32 cellular contexts compared by ENCODE assay signal in the genomic region with DNA sequence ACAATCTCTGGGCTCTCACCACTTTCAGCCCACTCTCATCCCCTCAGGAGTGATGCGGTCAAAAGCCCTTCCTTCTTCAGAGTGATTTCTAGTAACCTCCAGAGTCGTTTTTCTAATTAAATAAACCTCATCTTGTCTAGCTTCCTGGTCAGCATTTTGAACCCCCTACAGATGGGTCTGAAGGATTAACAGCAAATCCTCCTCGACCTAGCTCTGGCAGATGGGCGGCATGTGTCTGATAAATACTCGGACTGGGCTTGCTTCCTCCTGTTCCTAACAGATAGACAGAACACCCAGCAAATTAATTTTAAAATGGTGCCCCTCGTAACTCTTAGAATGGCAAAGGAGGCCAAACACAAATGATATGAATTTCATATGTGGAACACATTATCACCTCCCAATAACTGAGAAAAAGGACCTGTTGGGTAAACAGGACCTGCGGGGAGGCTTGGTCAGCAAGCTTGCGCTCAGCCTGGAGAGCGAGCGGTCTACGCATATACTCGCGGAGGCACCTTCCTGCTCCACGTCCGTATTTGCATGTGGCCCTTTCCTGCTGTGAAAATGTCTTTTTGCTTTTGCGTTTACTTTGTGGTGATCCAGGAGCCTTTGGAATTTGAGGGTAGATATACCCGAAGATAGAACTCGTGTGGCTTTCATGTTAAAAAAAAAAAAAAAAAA.
DNase-seq lines count a peak whose midpoint lies in the region; FAIRE-seq and TF ChIP-seq lines count a peak whose summit lies in the region.
"Had no signal": no experiment of that assay in that cellular context is flagged by ENCODE, and none has a peak within 500 bp of the region (broad histone marks: within the 10 kb centered on the region; RNA-seq: fewer than 3 reads in every experiment).

No MANE protein-coding gene starts in this region.

- TF ChIP-seq POLR2A in H1 (IDR thresholded peaks at IDR 0.05; ENCODE audit: control extremely low read depth in 1 of 2, low read depth in 2 of 2, low read length in 2 of 2): no peak
- TF ChIP-seq POLR2A in stomach (IDR thresholded peaks at IDR 0.05): no peak

- H4K5ac ChIP-seq in H1 (ENCODE audit: insufficient read length, low read depth, low read length): no peak overlapping the region

- H3K14ac ChIP-seq in H1 (ENCODE audit: insufficient read length): no peak overlapping the region

- no peaks in the 10 kb centered on the region for H3K9me3 Mint-ChIP-seq in nephron progenitor cell
- H3K9me3 Mint-ChIP-seq in activated CD4-positive, alpha-beta T cell treated with anti-CD3 and anti-CD28 coated beads, Interleukin-2, amount 10 ng/mL, durations not matched to agents 7 days and 5 days: no peaks in the 10 kb centered on the region
- H3K9me3 Mint-ChIP-seq: activated B cell treated with CpG ODN at 0.5 μM for 24 hours; activated T-cell treated with anti-CD3 and anti-CD28 coated beads, Interleukin-2, amount 50 U/mL, for 4 hours; central memory CD8-positive, alpha-beta T cell had no signal

- POLR2A ChIA-PET in H1 (lab: Charles Lee; ENCODE audit: partially characterized antibody): interaction anchor here (1.1 kb wide), 1 partner anchor 11 kb away, joined by 3 read pairs; no protein-coding TSS in a partner anchor
- POLR2A ChIA-PET in activated CD4-positive, alpha-beta T cell treated with anti-CD3 and anti-CD28 coated beads, Interleukin-2, amount 10 ng/mL, durations not matched to agents 7 days and 5 days (lab: Charles Lee): no interaction called here

- peaks cover 68% of the 10 kb centered on the region for H3K27me3 Mint-ChIP-seq in nephron progenitor cell (ENCODE audit: low read depth, poor library complexity)
- H3K27me3 Mint-ChIP-seq in activated CD4-positive, alpha-beta T cell treated with anti-CD3 and anti-CD28 coated beads, Interleukin-2, amount 10 ng/mL, durations not matched to agents 7 days and 5 days: peaks cover 37% of the 10 kb centered on the region

- H2BK12ac ChIP-seq in H1 (ENCODE audit: low read depth, low read length): no peak overlapping the region; the same call in 1 of the 2 replicates

- H3K4me1 ChIP-seq in H1 (replicated peaks in 1 of 4; ENCODE audit: control insufficient read depth in 3 of 4, insufficient read depth in 4 of 4, low read length in 3 of 4) (peaks cover 5 to 24% (median 19%) of the 10 kb centered on the region in 4 experiments), stomach (peaks cover 0 to 9% (median 0%) of the 10 kb centered on the region in 4 donors)
- H3K4me1 ChIP-seq: BLaER1 treated with 17β-estradiol and CSF1 and Interleukin-3, amounts not matched to agents 10 nM and 100 nM; esophagus squamous epithelium; foreskin keratinocyte; parathyroid adenoma; right atrium auricular region; testis had no signal

- no peaks in the 10 kb centered on the region for H3K79me1 ChIP-seq in H1 (ENCODE audit: low read depth, low read length)

- no peak overlapping the region for H4K8ac ChIP-seq in H1 (ENCODE audit: extremely low read depth, insufficient read depth, low read length)

- DNase-seq in DMS 273 (lab: John Stamatoyannopoulos, UW; ENCODE audit: unreplicated experiment) (peak; percentile 10), DMS 273 treated with DMSO at 0.1 percent for 48 hours (lab: John Stamatoyannopoulos, UW) (no peak), NCI-H2227 treated with DMSO at 0.1 percent for 48 hours (lab: John Stamatoyannopoulos, UW) (peak; percentile 42), H1 (ENCODE audit: low read depth in 1 of 2, low spot score in 2 of 2) (no peak), nephron progenitor cell (peak; percentile 16), H4 (ENCODE audit: low spot score) (no peak), stomach (no peak)
- no peak for DNase-seq in activated CD4-positive, alpha-beta T cell treated with anti-CD3 and anti-CD28 coated beads, Interleukin-2, amount 10 ng/mL, durations not matched to agents 7 days and 5 days
- DNase-seq: activated B cell treated with CpG ODN at 0.5 μM for 24 hours; activated CD8-positive, alpha-beta memory T cell treated with anti-CD3 and anti-CD28 coated beads, Interleukin-2, amount 10 ng/mL, durations not matched to agents 7 days and 5 days; activated T-cell treated with anti-CD3 and anti-CD28 coated beads, Interleukin-2, amount 50 U/mL, for 4 hours; DMS79; esophagus squamous epithelium; foreskin keratinocyte; GOT3; Karpas-422; NCI-H1417; NCI-H2029; NCI-H774; SIG-M5; stimulated activated CD4-positive, alpha-beta T cell treated with anti-CD3 and anti-CD28 coated beads, Interleukin-1b, Interleukin-23, amount 100 ng/mL, for 48 hours; stimulated activated naive CD8-positive, alpha-beta T cell treated with anti-CD3 and anti-CD28 coated beads, Interleukin-15, Interleukin-2, amounts not matched to agents 100 U/mL and 50 U/mL, for 24 hours; SW 1271; T-helper 9 cell; testis had no signal

- no peak overlapping the region for H3K4ac ChIP-seq in H1 (replicated peaks; ENCODE audit: insufficient read length, low read depth, low read length)

- no peak for TF ChIP-seq RAD21 in H1 (IDR thresholded peaks at IDR 0.05 in 1 of 2, conservative IDR thresholded peaks at IDR 0.05 in 1 of 2; ENCODE audit: low read depth in 2 of 2, low read length in 2 of 2)

- no peak overlapping the region for H2AFZ ChIP-seq in H1 (ENCODE audit: low read length)
- H2AFZ ChIP-seq: parathyroid adenoma had no signal

- H3K27me3 ChIP-seq in H1 (replicated peaks in 1 of 4; ENCODE audit: control insufficient read depth in 3 of 4, extremely low read depth in 1 of 4, insufficient read depth in 3 of 4, low read length in 3 of 4): peaks cover 0 to 12% (median 10%) of the 10 kb centered on the region in 4 experiments; a peak in 4 of 7 replicates
- peaks cover 0 to 26% (median 8%) of the 10 kb centered on the region in 3 donors for H3K27me3 ChIP-seq in stomach
- H3K27me3 ChIP-seq: BLaER1 treated with 17β-estradiol and CSF1 and Interleukin-3, amounts not matched to agents 10 nM and 100 nM; right atrium auricular region; testis had no signal

- no peak overlapping the region for H3K9ac ChIP-seq in H1 (replicated peaks in 1 of 4; ENCODE audit: extremely low read depth in 1 of 4, low read depth in 3 of 4, low read length in 3 of 4)
- H3K9ac ChIP-seq: BLaER1 treated with 17β-estradiol and CSF1 and Interleukin-3, amounts not matched to agents 10 nM and 100 nM; parathyroid adenoma had no signal

- H3K18ac ChIP-seq in H1 (ENCODE audit: extremely low read depth, low read length): 0 out of 2 replicates have a peak overlapping the region, but pooled peaks have one; percentile 9

- H3K4me2 ChIP-seq in H1 (ENCODE audit: insufficient read depth in 1 of 2, low read depth in 2 of 2, low read length in 2 of 2): peak overlapping the region; percentile 27 to 43; a peak in 3 of 4 replicates
- H3K4me2 ChIP-seq: BLaER1 treated with 17β-estradiol and CSF1 and Interleukin-3, amounts not matched to agents 10 nM and 100 nM had no signal

- H3K56ac ChIP-seq in H1 (replicated peaks; ENCODE audit: insufficient read length, low read depth, low read length): no peak overlapping the region

- H3K4me1 Mint-ChIP-seq in nephron progenitor cell: peaks cover 8% of the 10 kb centered on the region
- no peaks in the 10 kb centered on the region for H3K4me1 Mint-ChIP-seq in activated CD4-positive, alpha-beta T cell treated with anti-CD3 and anti-CD28 coated beads, Interleukin-2, amount 10 ng/mL, durations not matched to agents 7 days and 5 days
- H3K4me1 Mint-ChIP-seq: activated B cell treated with CpG ODN at 0.5 μM for 24 hours; activated CD8-positive, alpha-beta memory T cell treated with anti-CD3 and anti-CD28 coated beads, Interleukin-2, amount 10 ng/mL, durations not matched to agents 7 days and 5 days had no signal

- H3K36me3 Mint-ChIP-seq in nephron progenitor cell (ENCODE audit: low read depth): no peaks in the 10 kb centered on the region
- H3K36me3 Mint-ChIP-seq in activated CD4-positive, alpha-beta T cell treated with anti-CD3 and anti-CD28 coated beads, Interleukin-2, amount 10 ng/mL, durations not matched to agents 7 days and 5 days (ENCODE audit: low read depth): no peaks in the 10 kb centered on the region
- H3K36me3 Mint-ChIP-seq: activated CD8-positive, alpha-beta memory T cell treated with anti-CD3 and anti-CD28 coated beads, Interleukin-2, amount 10 ng/mL, durations not matched to agents 7 days and 5 days had no signal

- no peak overlapping the region for H3K23ac ChIP-seq in H1 (ENCODE audit: insufficient read length)

- H3K4me3 Mint-ChIP-seq in nephron progenitor cell: peak overlapping the region; percentile 67
- H3K4me3 Mint-ChIP-seq in activated CD4-positive, alpha-beta T cell treated with anti-CD3 and anti-CD28 coated beads, Interleukin-2, amount 10 ng/mL, durations not matched to agents 7 days and 5 days: no peak overlapping the region
- H3K4me3 Mint-ChIP-seq: activated B cell treated with CpG ODN at 0.5 μM for 24 hours; activated CD8-positive, alpha-beta memory T cell treated with anti-CD3 and anti-CD28 coated beads, Interleukin-2, amount 10 ng/mL, durations not matched to agents 7 days and 5 days; activated T-cell treated with anti-CD3 and anti-CD28 coated beads, Interleukin-2, amount 50 U/mL, for 4 hours; central memory CD8-positive, alpha-beta T cell had no signal

- no peak overlapping the region; the same call in 1 of the 2 replicates for H2BK20ac ChIP-seq in H1 (ENCODE audit: low read length)

- no peaks in the 10 kb centered on the region for H3K23me2 ChIP-seq in H1 (ENCODE audit: low read depth, low read length)

- no peaks in the 10 kb centered on the region for H3K36me3 ChIP-seq in H1 (ENCODE audit: control insufficient read depth in 2 of 4, insufficient read depth in 4 of 4, low read length in 3 of 4)
- H3K36me3 ChIP-seq in stomach: no peaks in the 10 kb centered on the region
- H3K36me3 ChIP-seq: BLaER1 treated with 17β-estradiol and CSF1 and Interleukin-3, amounts not matched to agents 10 nM and 100 nM; esophagus squamous epithelium; right atrium auricular region had no signal

- no peak overlapping the region for H2BK120ac ChIP-seq in H1 (replicated peaks; ENCODE audit: low read depth, low read length)

- intact Hi-C loops in stomach (cut with DNase I; ENCODE audit: low total_unique reads): no loop called here

- TF ChIP-seq EP300 in H1 (IDR thresholded peaks at IDR 0.05; ENCODE audit: borderline replicate concordance in 1 of 2, low read depth in 2 of 2, low read length in 2 of 2) (no peak), stomach (IDR thresholded peaks at IDR 0.05) (no peak)

- CTCF ChIA-PET in H1 (lab: Charles Lee; ENCODE audit: partially characterized antibody): interaction anchor here (0.9 to 2.7 kb wide), 11 partner anchors 9 to 452 kb away, joined by 3 to 13 read pairs (median 4); no protein-coding TSS in a partner anchor
- CTCF ChIA-PET in activated CD4-positive, alpha-beta T cell treated with anti-CD3 and anti-CD28 coated beads, Interleukin-2, amount 10 ng/mL, durations not matched to agents 7 days and 5 days (lab: Charles Lee): no interaction called here

- H3K4me3 ChIP-seq in H1 (ENCODE audit: extremely low read depth in 1 of 4, insufficient read depth in 2 of 4, low read depth in 3 of 4, low read length in 4 of 4) (peak overlapping the region in 1 of 4 experiments; percentile 6; a peak in 2 of 8 replicates), stomach (no peak overlapping the region)
- H3K4me3 ChIP-seq: BLaER1 treated with 17β-estradiol and CSF1 and Interleukin-3, amounts not matched to agents 10 nM and 100 nM; esophagus squamous epithelium; right atrium auricular region; testis had no signal

- no peak overlapping the region for H3K27ac Mint-ChIP-seq in nephron progenitor cell
- H3K27ac Mint-ChIP-seq in activated CD4-positive, alpha-beta T cell treated with anti-CD3 and anti-CD28 coated beads, Interleukin-2, amount 10 ng/mL, durations not matched to agents 7 days and 5 days: no peak overlapping the region
- H3K27ac Mint-ChIP-seq: activated B cell treated with CpG ODN at 0.5 μM for 24 hours; activated CD8-positive, alpha-beta memory T cell treated with anti-CD3 and anti-CD28 coated beads, Interleukin-2, amount 10 ng/mL, durations not matched to agents 7 days and 5 days had no signal

- no peak overlapping the region for H4K91ac ChIP-seq in H1 (replicated peaks; ENCODE audit: insufficient read length, low read length)

- H2AK5ac ChIP-seq in H1 (ENCODE audit: low read depth, low read length): no peak overlapping the region

- H3K9me3 ChIP-seq in H1 (ENCODE audit: insufficient read depth in 2 of 2, low read depth in 1 of 2, low read length in 1 of 2) (no peaks in the 10 kb centered on the region), stomach (no peaks in the 10 kb centered on the region)
- H3K9me3 ChIP-seq: BLaER1 treated with 17β-estradiol and CSF1 and Interleukin-3, amounts not matched to agents 10 nM and 100 nM; esophagus squamous epithelium; right atrium auricular region; testis had no signal

- H3K27ac ChIP-seq in H1 (ENCODE audit: low read depth, low read length) (no peak overlapping the region), stomach (no peak overlapping the region)
- H3K27ac ChIP-seq: 22Rv1; BLaER1 treated with 17β-estradiol and CSF1 and Interleukin-3, amounts not matched to agents 10 nM and 100 nM; esophagus squamous epithelium; foreskin keratinocyte; parathyroid adenoma; right atrium auricular region; testis had no signal

- no peaks in the 10 kb centered on the region for H4K20me1 ChIP-seq in H1 (replicated peaks in 1 of 2; ENCODE audit: control insufficient read depth in 1 of 2, insufficient read depth in 2 of 2, low read length in 2 of 2)
- H4K20me1 ChIP-seq: BLaER1 treated with 17β-estradiol and CSF1 and Interleukin-3, amounts not matched to agents 10 nM and 100 nM had no signal

- WGBS in H1 (ENCODE audit: extremely low coverage in 1 of 2, insufficient coverage in 1 of 2, insufficient read length in 1 of 2, insufficient replicate concordance in 2 of 2, low coverage in 1 of 2, low lambda C conversion rate in 2 of 2, missing lambda C conversion rate in 1 of 2), 2 experiments: 27% methylated on average over 18 of the region's 18 CpGs; no CpG with 5 or more reads in 1 of the 2 experiments
- 9 to 34% (median 17%) methylated on average over 18 of the region's 18 CpGs for WGBS in stomach, 5 donors

- no peak overlapping the region for H2BK15ac ChIP-seq in H1 (ENCODE audit: low read length)

- H3K79me2 ChIP-seq in H1 (ENCODE audit: control insufficient read depth in 1 of 2, insufficient read depth in 2 of 2, low read length in 2 of 2): no peaks in the 10 kb centered on the region
- H3K79me2 ChIP-seq: parathyroid adenoma had no signal

- no peak for FAIRE-seq in H1 (lab: Jason Lieb, UNC)
- FAIRE-seq: endometrium, HepG2 had no signal

- no peak for TF ChIP-seq CTCF in H1 (IDR thresholded peaks at IDR 0.05; ENCODE audit: control extremely low read depth in 1 of 3, insufficient read depth in 1 of 3, low read depth in 1 of 3, low read length in 3 of 3)
- no peak for TF ChIP-seq CTCF in nephron progenitor cell (IDR thresholded peaks at IDR 0.05)
- TF ChIP-seq CTCF in stomach (IDR thresholded peaks at IDR 0.05): no peak

- H2BK5ac ChIP-seq in H1 (ENCODE audit: low read depth, low read length): no peak overlapping the region

Comparison
In these comparisons a context has a peak if more than half of its experiments do, and no peak if none do; other contexts are left out.
1. DNase-seq: peak in DMS 273 (single experiment), NCI-H2227 treated with DMSO at 0.1 percent for 48 hours (single experiment) and nephron progenitor cell (single experiment); none in DMS 273 treated with DMSO at 0.1 percent for 48 hours (single experiment), H1 (0 of 2), H4 (single experiment), activated CD4-positive, alpha-beta T cell treated with anti-CD3 and anti-CD28 coated beads, Interleukin-2, amount 10 ng/mL, durations not matched to agents 7 days and 5 days (single experiment) and stomach (single experiment).